8 cellular contexts compared by ENCODE assay signal in genomic region chr18:26405190-26405781, GRCh38.
DNase-seq lines count a peak whose midpoint lies in the region; ATAC-seq and TF ChIP-seq lines count a peak whose summit lies in the region.

No MANE protein-coding gene starts in this region.

- TF ChIP-seq POLR2A in transverse colon (IDR thresholded peaks at IDR 0.05) = no peak

- TF ChIP-seq EP300 in transverse colon (IDR thresholded peaks at IDR 0.05; ENCODE audit: low read depth) = no peak

- H3K27me3 ChIP-seq in transverse colon = no peaks in the 10 kb centered on the region

- DNase-seq in NCI-H2107 treated with DMSO at 0.1 percent for 48 hours (lab: John Stamatoyannopoulos, UW; ENCODE audit: unreplicated experiment) (peak; percentile 15), NCI-H2107 (lab: John Stamatoyannopoulos, UW) (no peak), HT1080 (ENCODE audit: low read depth) (peak; percentile 51), SW480 (ENCODE audit: low spot score) (peak; percentile 19), hepatic stellate cell (ENCODE audit: low spot score) (peak; percentile 31), transverse colon (peak; percentile 15), middle frontal gyrus (ENCODE audit: extremely low spot score, low spot score) (no peak)

- H3K4me3 ChIP-seq in transverse colon = no peak overlapping the region

- no peaks in the 10 kb centered on the region for H3K4me1 ChIP-seq in transverse colon

- peak in 1 of 5 experiments; percentile 11 for TF ChIP-seq CTCF in transverse colon (IDR thresholded peaks at IDR 0.05)

- H3K9me3 ChIP-seq in transverse colon = no peaks in the 10 kb centered on the region

- no peak overlapping the region for H3K27ac ChIP-seq in transverse colon

- H3K36me3 ChIP-seq in transverse colon = no peaks in the 10 kb centered on the region

- in situ Hi-C loops in transverse colon (cut with MboI; ENCODE audit: low pct_ligation_motif_present in 1 of 4, low pct_unique_long_range_greater_than_20kb in 1 of 4, low sequenced_read_pairs in 3 of 4) = loop anchor here in 2 of 4 donors (10.0 kb wide), 2 partner anchors 240 to 250 kb away; no protein-coding TSS in a partner anchor

- intact Hi-C loops in transverse colon (cut with DNase I; ENCODE audit: low total_unique reads) = no loop called here

- peak; percentile 78 for ATAC-seq in GM21717 (IDR thresholded peaks at IDR 0.05; ENCODE audit: unreplicated experiment)

- 75% methylated on average over 5 of the region's 5 CpGs; no CpG with 5 or more reads in 1 of the 2 donors for WGBS in transverse colon (ENCODE audit: low coverage in 1 of 2), 2 donors

Comparison
In these comparisons a context has a peak if more than half of its experiments do, and no peak if none do; other contexts are left out.
1. DNase-seq: peak in NCI-H2107 treated with DMSO at 0.1 percent for 48 hours (single experiment), HT1080 (single experiment), SW480 (single experiment), hepatic stellate cell (single experiment) and transverse colon (single experiment); none in NCI-H2107 (single experiment) and middle frontal gyrus (single experiment).